In genomic region chr10:5447611-5448071, GRCh38 we compare ENCODE assay signal across 8 cellular contexts. TPM values are rescaled to one million over a fixed set of nuclear protein-coding genes. Genes with fewer than 3 reads are reported as not detected.
A peak's percentile ranks its signal among the peaks of the same experiment; 100 is the strongest.
DNase-seq lines count a peak whose midpoint lies in the region; ATAC-seq, FAIRE-seq and TF ChIP-seq lines count a peak whose summit lies in the region.

No MANE protein-coding gene starts in this region.

- intact Hi-C loops in heart left ventricle (cut with DNase I) (loop anchor here in 4 of 10 donors (5.0 to 10.0 kb wide), 4 partner anchors 97 to 427 kb away; partner anchors contain the start of gene TASOR2 (in 1 of the 4)), Right ventricle myocardium inferior (cut with DNase I) (loop anchor here (5.0 kb wide), 1 partner anchor 100 kb away; no protein-coding TSS in a partner anchor)

- TF ChIP-seq CTCF in heart left ventricle (IDR thresholded peaks at IDR 0.05) (no peak), foreskin fibroblast (IDR thresholded peaks at IDR 0.05; ENCODE audit: low read depth, low read length) (no peak)

- peak overlapping the region; percentile 79 for H3K27ac Mint-ChIP-seq in T-helper 1 cell treated with Interleukin-12 subunit alpha and Interleukin-12 subunit beta and Interleukin-4 antibody, amounts not matched to agents 30 μg/mL and 1 μg/mL, for 36 hours

- H3K4me3 ChIP-seq in heart left ventricle = peak overlapping the region in 11 of 12 donors; percentile 25 to 65 (median 55)
- H3K4me3 ChIP-seq in foreskin fibroblast (ENCODE audit: low read depth in 1 of 2, low read length in 2 of 2) = peak overlapping the region; percentile 92
- peak overlapping the region; percentile 25 to 60 (median 44) for H3K4me3 ChIP-seq in skin epidermis

- H3K27ac ChIP-seq in heart left ventricle = peak overlapping the region in 10 of 12 donors; percentile 5 to 74 (median 60)
- peak overlapping the region in 20 of 21 experiments; percentile 38 to 86 (median 79) for H3K27ac ChIP-seq in skin epidermis

- WGBS in heart left ventricle, 4 donors = 41 to 57% (median 50%) methylated on average over 5 of the region's 5 CpGs

- H3K36me3 Mint-ChIP-seq in T-helper 1 cell treated with Interleukin-12 subunit alpha and Interleukin-12 subunit beta and Interleukin-4 antibody, amounts not matched to agents 30 μg/mL and 1 μg/mL, for 36 hours (ENCODE audit: low read depth) = peaks cover 15% of the 10 kb centered on the region

- no peaks in the 10 kb centered on the region for H3K27me3 Mint-ChIP-seq in T-helper 1 cell treated with Interleukin-12 subunit alpha and Interleukin-12 subunit beta and Interleukin-4 antibody, amounts not matched to agents 30 μg/mL and 1 μg/mL, for 36 hours (ENCODE audit: low read depth)

- H3K36me3 ChIP-seq in heart left ventricle = peaks cover 0 to 12% (median 6%) of the 10 kb centered on the region in 9 donors

- H3K9me3 ChIP-seq in heart left ventricle = no peaks in the 10 kb centered on the region

- no peak for TF ChIP-seq POLR2A in heart left ventricle (IDR thresholded peaks at IDR 0.05)

- no peak for DNase-seq in heart left ventricle
- no peak for DNase-seq in Right ventricle myocardium inferior (ENCODE audit: missing footprints)
- DNase-seq in foreskin fibroblast = peak in 1 of 2 donors; percentile 27
- no peak for DNase-seq in HTR-8/SVneo (ENCODE audit: insufficient read length, low spot score)
- no peak for DNase-seq in SK-N-DZ (ENCODE audit: low spot score)

- no peaks in the 10 kb centered on the region for H3K27me3 ChIP-seq in heart left ventricle

- peak overlapping the region; percentile 85 for H3K4me3 Mint-ChIP-seq in T-helper 1 cell treated with Interleukin-12 subunit alpha and Interleukin-12 subunit beta and Interleukin-4 antibody, amounts not matched to agents 30 μg/mL and 1 μg/mL, for 36 hours

- no peaks in the 10 kb centered on the region for H3K9me3 Mint-ChIP-seq in T-helper 1 cell treated with Interleukin-12 subunit alpha and Interleukin-12 subunit beta and Interleukin-4 antibody, amounts not matched to agents 30 μg/mL and 1 μg/mL, for 36 hours

- no peak for FAIRE-seq in HTR-8/SVneo (lab: Jason Lieb, UNC)

- H3K4me1 ChIP-seq in heart left ventricle = peaks cover 0 to 39% (median 7%) of the 10 kb centered on the region in 12 donors

- ATAC-seq in heart left ventricle (no peak), Right ventricle myocardium inferior (no peak), HG03025 (IDR thresholded peaks at IDR 0.05; ENCODE audit: low FRiP score, unreplicated experiment) (peak; percentile 53)

- H3K4me1 Mint-ChIP-seq in T-helper 1 cell treated with Interleukin-12 subunit alpha and Interleukin-12 subunit beta and Interleukin-4 antibody, amounts not matched to agents 30 μg/mL and 1 μg/mL, for 36 hours (ENCODE audit: low read depth) = peaks cover 55% of the 10 kb centered on the region

RNA-seq across cellular contexts. Expression of gene NET1, which starts 35.3 kb away (rescaled TPM):
- total RNA-seq in heart left ventricle (10 to 100 TPM; 12.7 to 29.5 (median 15.8) TPM), Right ventricle myocardium inferior (16.2 TPM)
- 1 to 10 TPM; 5.6 to 7.0 TPM for polyA plus RNA-seq in heart left ventricle
- polyA plus RNA-seq in SK-N-DZ (2014; cell fraction: cytosol; rRNA removed) = 59.8 and 60.8 TPM in 2 replicates
- polyA plus RNA-seq in SK-N-DZ (2014; cell fraction: nucleus; rRNA removed) = 32.7 and 37.7 TPM in 2 replicates

RNA-seq across cellular contexts. Expression of gene TUBAL3, which starts 43.0 kb away (rescaled TPM):
- total RNA-seq in heart left ventricle = 1 to 10 TPM in 1 of 9 donors, under 1 TPM in 8; 0.12 to 2.8 (median 0.40) TPM
- under 1 TPM; 0.22 to 0.27 TPM for polyA plus RNA-seq in heart left ventricle
- not detected for total RNA-seq in Right ventricle myocardium inferior
- polyA plus RNA-seq in SK-N-DZ (2014; cell fraction: cytosol; rRNA removed) = not detected in 2 replicates
- not detected in 2 replicates for polyA plus RNA-seq in SK-N-DZ (2014; cell fraction: nucleus; rRNA removed)

RNA-seq across cellular contexts. Expression of gene CALML5, which starts 51.7 kb away (rescaled TPM):
- not detected for total RNA-seq in heart left ventricle
- not detected for polyA plus RNA-seq in heart left ventricle
- not detected for total RNA-seq in Right ventricle myocardium inferior
- polyA plus RNA-seq in SK-N-DZ (2014; cell fraction: cytosol; rRNA removed) = not detected in 2 replicates
- polyA plus RNA-seq in SK-N-DZ (2014; cell fraction: nucleus; rRNA removed) = not detected in 2 replicates
